In genomic region chr5:176548967-176549444, GRCh38 we compare ENCODE assay signal across 20 cellular contexts. TPM values are rescaled to one million over a fixed set of nuclear protein-coding genes. Genes with fewer than 3 reads are reported as not detected.
DNase-seq lines count a peak whose midpoint lies in the region; ATAC-seq and TF ChIP-seq lines count a peak whose summit lies in the region.
"Had no signal": no experiment of that assay in that cellular context is flagged by ENCODE, and none has a peak within 500 bp of the region (broad histone marks: within the 10 kb centered on the region; RNA-seq: fewer than 3 reads in every experiment).

TSS of gene CDHR2 (plus strand) at chr5:176549342. CDS start at chr5:176565353, 16,011 bp downstream.

- no peak within 1 kb of the TSS for H3K4me3 ChIP-seq in mesenchymal stem cell (ENCODE audit: insufficient read depth in 1 of 2, low read depth in 1 of 2, low read length in 2 of 2)
- H3K4me3 ChIP-seq: esophagus muscularis mucosa, lung, pancreas, thyroid gland had no signal

- no peaks in the 10 kb centered on the region for H3K9me3 Mint-ChIP-seq in stimulated activated naive CD8-positive, alpha-beta T cell treated with anti-CD3 and anti-CD28 coated beads, Interleukin-15, amount 100 ng/mL, for 72 hours
- no peaks in the 10 kb centered on the region for H3K9me3 Mint-ChIP-seq in activated T-helper 17 cell treated with anti-CD3 and anti-CD28 coated beads, Interleukin-2, amount 50 U/mL, for 72 hours
- H3K9me3 Mint-ChIP-seq: activated B cell treated with CpG ODN at 0.5 μM for 24 hours had no signal

- H3K27ac Mint-ChIP-seq in stimulated activated naive CD8-positive, alpha-beta T cell treated with anti-CD3 and anti-CD28 coated beads, Interleukin-15, amount 100 ng/mL, for 72 hours: peak within 1 kb of the TSS in 1 of 2 donors; percentile 89
- peak within 1 kb of the TSS; percentile 94 for H3K27ac Mint-ChIP-seq in activated T-helper 17 cell treated with anti-CD3 and anti-CD28 coated beads, Interleukin-2, amount 50 U/mL, for 72 hours
- H3K27ac Mint-ChIP-seq: activated B cell treated with CpG ODN at 0.5 μM for 24 hours had no signal

- H3K4me2 ChIP-seq in mesenchymal stem cell (ENCODE audit: low read length, poor library complexity, severe bottlenecking): no peak within 1 kb of the TSS

- H2BK120ac ChIP-seq in mesenchymal stem cell (ENCODE audit: low read depth, low read length): no peak within 1 kb of the TSS

- no peak within 1 kb of the TSS for H3K18ac ChIP-seq in mesenchymal stem cell (ENCODE audit: low read depth in 1 of 2, low read length in 2 of 2)

- H3K4me1 ChIP-seq in mesenchymal stem cell (ENCODE audit: control insufficient read depth, insufficient read depth, low read depth, low read length): peaks cover 15% of the 10 kb centered on the region
- H3K4me1 ChIP-seq: pancreas had no signal

- POLR2A ChIA-PET in HEK293T (lab: Yijun Ruan, JAX): interaction anchor here (1.2 kb wide), 1 partner anchor 11 kb away, joined by 4 read pairs; the partner anchor contains the start of gene RNF44

- no peak within 1 kb of the TSS for H3K9ac ChIP-seq in mesenchymal stem cell (ENCODE audit: low read length)

- H2BK5ac ChIP-seq in mesenchymal stem cell (ENCODE audit: low read depth, low read length, poor library complexity, severe bottlenecking): no peak within 1 kb of the TSS

- H2BK12ac ChIP-seq in mesenchymal stem cell (ENCODE audit: low read length in 2 of 2): no peak within 1 kb of the TSS

- 83% methylated on average over 18 of the region's 18 CpGs for WGBS in mesenchymal stem cell

- H3K4me1 Mint-ChIP-seq in stimulated activated naive CD8-positive, alpha-beta T cell treated with anti-CD3 and anti-CD28 coated beads, Interleukin-15, amount 100 ng/mL, for 72 hours: peaks cover 78% of the 10 kb centered on the region
- H3K4me1 Mint-ChIP-seq in activated T-helper 17 cell treated with anti-CD3 and anti-CD28 coated beads, Interleukin-2, amount 50 U/mL, for 72 hours: peaks cover 6% of the 10 kb centered on the region

- no peak within 1 kb of the TSS for H2AFZ ChIP-seq in mesenchymal stem cell (ENCODE audit: low read depth, low read length)

- no peak within 1 kb of the TSS for H2AK5ac ChIP-seq in mesenchymal stem cell (ENCODE audit: low read length, severe bottlenecking)

- DNase-seq in stimulated activated naive CD8-positive, alpha-beta T cell treated with anti-CD3 and anti-CD28 coated beads, Interleukin-15, amount 100 ng/mL, for 72 hours: no peak
- DNase-seq in stimulated activated naive CD8-positive, alpha-beta T cell treated with anti-CD3 and anti-CD28 coated beads, Interleukin-15, Interleukin-2, amounts not matched to agents 100 U/mL and 50 U/mL, for 24 hours: no peak
- DNase-seq in mesenchymal stem cell: no peak
- no peak for DNase-seq in HEK293T (ENCODE audit: extremely low spot score)
- DNase-seq in NK-92 (lab: John Stamatoyannopoulos, UW; ENCODE audit: unreplicated experiment): no peak
- DNase-seq: activated B cell treated with CpG ODN at 0.5 μM for 24 hours, activated T-cell treated with anti-CD3 and anti-CD28 coated beads for 4 hours, AML-193, amniotic stem cell, hippocampal formation, NCI-H1048, pancreas, SW 1271, thyroid gland had no signal

- ATAC-seq in stimulated activated naive CD8-positive, alpha-beta T cell treated with anti-CD3 and anti-CD28 coated beads, Interleukin-15, amount 100 ng/mL, for 72 hours: no peak
- no peak for ATAC-seq in stimulated activated naive CD8-positive, alpha-beta T cell treated with anti-CD3 and anti-CD28 coated beads, Interleukin-15, Interleukin-2, amounts not matched to agents 100 U/mL and 50 U/mL, for 24 hours
- no peak for ATAC-seq in activated T-helper 17 cell treated with anti-CD3 and anti-CD28 coated beads, Interleukin-2, amount 50 U/mL, for 72 hours (replicated peaks)
- ATAC-seq in GM21515 (IDR thresholded peaks at IDR 0.05; ENCODE audit: unreplicated experiment) (no peak), HG03280 (IDR thresholded peaks at IDR 0.05; ENCODE audit: unreplicated experiment) (no peak)

- no peak within 1 kb of the TSS for H3K23ac ChIP-seq in mesenchymal stem cell (ENCODE audit: low read length in 2 of 2)

- H3K4me3 Mint-ChIP-seq in stimulated activated naive CD8-positive, alpha-beta T cell treated with anti-CD3 and anti-CD28 coated beads, Interleukin-15, amount 100 ng/mL, for 72 hours: peak within 1 kb of the TSS; percentile 60 to 76
- peak within 1 kb of the TSS; percentile 66 for H3K4me3 Mint-ChIP-seq in activated T-helper 17 cell treated with anti-CD3 and anti-CD28 coated beads, Interleukin-2, amount 50 U/mL, for 72 hours

- peaks cover 3 to 17% of the 10 kb centered on the region in 2 experiments for H3K27me3 ChIP-seq in mesenchymal stem cell (ENCODE audit: control insufficient read depth in 1 of 2, insufficient read depth in 1 of 2, low read length in 2 of 2)
- H3K27me3 ChIP-seq: pancreas, thyroid gland had no signal

- H4K8ac ChIP-seq in mesenchymal stem cell (ENCODE audit: low read length): peak within 1 kb of the TSS; percentile 19

- peaks cover 3% of the 10 kb centered on the region for H3K79me1 ChIP-seq in mesenchymal stem cell (replicated peaks; ENCODE audit: low read length, poor library complexity, severe bottlenecking)

- no peaks in the 10 kb centered on the region for H3K36me3 ChIP-seq in mesenchymal stem cell (ENCODE audit: control insufficient read depth in 1 of 2, insufficient read depth in 2 of 2, low read depth in 1 of 2, low read length in 2 of 2)
- H3K36me3 ChIP-seq: esophagus muscularis mucosa, pancreas, thyroid gland had no signal

- no peaks in the 10 kb centered on the region for H3K27me3 Mint-ChIP-seq in stimulated activated naive CD8-positive, alpha-beta T cell treated with anti-CD3 and anti-CD28 coated beads, Interleukin-15, amount 100 ng/mL, for 72 hours
- H3K27me3 Mint-ChIP-seq in activated T-helper 17 cell treated with anti-CD3 and anti-CD28 coated beads, Interleukin-2, amount 50 U/mL, for 72 hours: no peaks in the 10 kb centered on the region

- CTCF ChIA-PET in HEK293T (lab: Yijun Ruan, JAX): interaction anchor here (0.6 kb wide), 1 partner anchor 153 kb away, joined by 3 read pairs; no protein-coding TSS in a partner anchor

- no peak within 1 kb of the TSS for H3K27ac ChIP-seq in mesenchymal stem cell (ENCODE audit: low read length, poor library complexity, severe bottlenecking)
- H3K27ac ChIP-seq: pancreas, thyroid gland had no signal

- H3K4ac ChIP-seq in mesenchymal stem cell (ENCODE audit: low read depth in 1 of 2, low read length in 2 of 2): no peak within 1 kb of the TSS

- H3K9me3 ChIP-seq in mesenchymal stem cell (ENCODE audit: control insufficient read depth, low read length): no peaks in the 10 kb centered on the region
- H3K9me3 ChIP-seq: esophagus muscularis mucosa, pancreas, thyroid gland had no signal

- no peaks in the 10 kb centered on the region for H3K36me3 Mint-ChIP-seq in activated T-helper 17 cell treated with anti-CD3 and anti-CD28 coated beads, Interleukin-2, amount 50 U/mL, for 72 hours (ENCODE audit: low read depth)

- H4K91ac ChIP-seq in mesenchymal stem cell (ENCODE audit: low read length): peak within 1 kb of the TSS; percentile 18

- H3K14ac ChIP-seq in mesenchymal stem cell (ENCODE audit: low read length in 2 of 2): peak within 1 kb of the TSS in 1 of 2 experiments; percentile 41

- H2BK15ac ChIP-seq in mesenchymal stem cell (ENCODE audit: low read depth, poor library complexity, severe bottlenecking): no peak within 1 kb of the TSS

TF ChIP-seq in HEK293T, 16 proteins besides CTCF, POLR2A, EP300 and RAD21:
- TF ChIP-seq SUZ12 (IDR thresholded peaks at IDR 0.05) (no peak), PKNOX1 (IDR thresholded peaks at IDR 0.05) (no peak), HDGF (IDR thresholded peaks at IDR 0.05; ENCODE audit: borderline replicate concordance) (no peak), ZNF384 (IDR thresholded peaks at IDR 0.05) (no peak), FOXK2 (IDR thresholded peaks at IDR 0.05) (no peak), ELF4 (IDR thresholded peaks at IDR 0.05) (no peak), FOXM1 (IDR thresholded peaks at IDR 0.05; ENCODE audit: borderline replicate concordance) (no peak), TARDBP (IDR thresholded peaks at IDR 0.05) (no peak), CTBP1 (IDR thresholded peaks at IDR 0.05; ENCODE audit: borderline replicate concordance) (no peak), SP1 (IDR thresholded peaks at IDR 0.05) (no peak)

RNA-seq across cellular contexts. Expression of gene CDHR2, which starts in this region (rescaled TPM):
- total RNA-seq in activated T-helper 17 cell treated with anti-CD3 and anti-CD28 coated beads, Interleukin-2, amount 50 U/mL, for 72 hours: under 1 TPM; 0.50 to 0.69 TPM
- 0.01 TPM for polyA plus RNA-seq in mesenchymal stem cell (2013, experiment 1 of 2)
- polyA plus RNA-seq in mesenchymal stem cell (2013, experiment 2 of 2): not detected
- total RNA-seq: HT1080 had no signal
